In the genomic region with DNA sequence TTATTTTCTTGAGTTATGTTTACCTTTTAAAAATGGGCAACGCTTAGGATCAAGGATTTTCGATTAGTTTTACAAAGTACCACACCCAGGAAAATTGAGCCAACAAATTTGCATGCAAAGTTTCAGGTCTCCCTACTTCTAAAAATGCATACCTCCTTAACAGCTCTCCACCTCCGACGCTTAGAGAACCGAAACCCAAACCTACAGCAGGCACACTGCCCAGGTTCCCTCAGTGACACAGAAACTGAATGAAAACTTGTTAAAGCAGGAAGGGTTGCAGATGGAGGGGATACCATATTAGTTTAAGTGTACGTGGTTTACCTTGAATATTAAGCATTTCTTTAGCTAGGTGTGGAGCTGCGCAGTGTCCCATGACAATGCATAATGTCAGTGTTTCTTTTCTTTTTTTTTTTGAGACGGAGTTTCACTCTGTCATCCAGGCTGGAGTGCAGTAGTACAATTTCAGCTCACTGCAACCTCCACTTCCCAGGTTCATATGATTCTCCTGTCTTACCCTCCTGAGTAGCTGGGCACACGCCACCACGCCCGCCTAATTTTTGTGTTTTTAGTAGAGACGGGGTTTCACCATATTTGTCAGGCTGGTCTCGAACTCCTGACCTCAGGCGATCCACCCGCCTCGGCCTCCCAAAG, we compare ENCODE assay signal across 8 cellular contexts. TPM values are rescaled to one million over a fixed set of nuclear protein-coding genes. Genes with fewer than 3 reads are reported as not detected.
A peak's percentile ranks its signal among the peaks of the same experiment; 100 is the strongest.
DNase-seq lines count a peak whose midpoint lies in the region; ATAC-seq and TF ChIP-seq lines count a peak whose summit lies in the region.

No MANE protein-coding gene starts in this region.

- peaks cover 30% of the 10 kb centered on the region for H3K4me1 Mint-ChIP-seq in activated naive CD8-positive, alpha-beta T cell treated with anti-CD3 and anti-CD28 coated beads for 36 hours

- H3K27me3 Mint-ChIP-seq in activated naive CD8-positive, alpha-beta T cell treated with anti-CD3 and anti-CD28 coated beads for 36 hours = peaks cover 3% of the 10 kb centered on the region

- H3K4me3 Mint-ChIP-seq in activated naive CD8-positive, alpha-beta T cell treated with anti-CD3 and anti-CD28 coated beads for 36 hours = no peak overlapping the region

- H3K4me3 ChIP-seq in GM06990 (replicated peaks; ENCODE audit: low read depth, low read length) = peak overlapping the region; percentile 19

- ATAC-seq in GM21381 (IDR thresholded peaks at IDR 0.05; ENCODE audit: unreplicated experiment) = peak; percentile 69
- ATAC-seq in HG03460 (IDR thresholded peaks at IDR 0.05; ENCODE audit: unreplicated experiment) = peak; percentile 66

- H3K36me3 ChIP-seq in GM06990 (ENCODE audit: control insufficient read depth, insufficient read depth, low read length) = no peaks in the 10 kb centered on the region; the same call in 1 of the 2 replicates

- H3K9me3 Mint-ChIP-seq in activated naive CD8-positive, alpha-beta T cell treated with anti-CD3 and anti-CD28 coated beads for 36 hours = no peaks in the 10 kb centered on the region

- no peak for TF ChIP-seq CTCF in GM06990 (IDR thresholded peaks at IDR 0.05; ENCODE audit: insufficient read depth, low read length, poor library complexity, severe bottlenecking)

- peaks cover 21% of the 10 kb centered on the region for H3K36me3 Mint-ChIP-seq in activated naive CD8-positive, alpha-beta T cell treated with anti-CD3 and anti-CD28 coated beads for 36 hours

- H3K27ac Mint-ChIP-seq in activated naive CD8-positive, alpha-beta T cell treated with anti-CD3 and anti-CD28 coated beads for 36 hours = peak overlapping the region; percentile 20

- DNase-seq in GM06990 (ENCODE audit: extremely low read depth, insufficient read length) (peak; percentile 80), NCI-H1092 (lab: John Stamatoyannopoulos, UW) (no peak), NCI-H774 (lab: John Stamatoyannopoulos, UW) (no peak), SW480 (ENCODE audit: low spot score) (no peak)
- no peak for DNase-seq in activated naive CD8-positive, alpha-beta T cell treated with anti-CD3 and anti-CD28 coated beads for 36 hours
- no peak for DNase-seq in activated CD4-positive, CD25-positive, alpha-beta regulatory T cell treated with anti-CD3 and anti-CD28 coated beads, Interleukin-2, amount 50 U/mL, for 72 hours

- H3K27me3 ChIP-seq in GM06990 (replicated peaks; ENCODE audit: control insufficient read depth, insufficient read depth, low read length) = no peaks in the 10 kb centered on the region

RNA-seq across cellular contexts. Expression of a gene that starts 1.6 kb away (rescaled TPM):
- 100 to 1,000 TPM; 414 to 435 TPM for total RNA-seq in activated naive CD8-positive, alpha-beta T cell treated with anti-CD3 and anti-CD28 coated beads for 36 hours
